10 cellular contexts compared by ENCODE assay signal in the genomic region with DNA sequence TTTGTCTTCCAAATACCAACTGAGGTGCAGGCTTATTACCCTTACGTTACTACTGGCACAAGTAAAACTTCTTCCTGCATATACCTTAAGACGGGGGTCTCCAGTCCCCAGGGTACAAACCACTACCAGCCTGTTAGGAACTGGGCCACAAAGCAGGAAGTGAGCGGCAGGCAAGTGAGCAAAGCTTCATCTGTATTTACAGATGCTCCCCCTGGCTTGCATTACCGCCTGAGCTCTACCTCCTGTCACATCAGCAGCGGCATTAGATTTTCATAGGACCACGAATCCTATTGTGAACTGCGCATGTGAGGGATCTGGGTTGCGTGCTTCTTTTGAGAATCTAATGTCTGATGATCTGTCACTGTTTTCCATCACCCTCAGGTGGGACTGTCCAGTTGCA.
DNase-seq lines count a peak whose midpoint lies in the region; ATAC-seq and TF ChIP-seq lines count a peak whose summit lies in the region.
"Had no signal": no experiment of that assay in that cellular context is flagged by ENCODE, and none has a peak within 500 bp of the region (broad histone marks: within the 10 kb centered on the region; RNA-seq: fewer than 3 reads in every experiment).

No MANE protein-coding gene starts in this region.

- no peaks in the 10 kb centered on the region for H3K9me3 ChIP-seq in OCI-LY7 (ENCODE audit: low read length)
- no peaks in the 10 kb centered on the region for H3K9me3 ChIP-seq in neutrophil
- H3K9me3 ChIP-seq in mesenchymal stem cell (ENCODE audit: control insufficient read depth, low read length): no peaks in the 10 kb centered on the region

- H3K4ac ChIP-seq in mesenchymal stem cell (ENCODE audit: low read depth in 1 of 2, low read length in 2 of 2): no peak overlapping the region

- H3K9me2 ChIP-seq in OCI-LY7 (ENCODE audit: insufficient read depth, low read length): no peaks in the 10 kb centered on the region

- peaks cover 61% of the 10 kb centered on the region; the same call in 1 of the 2 replicates for H3K79me2 ChIP-seq in OCI-LY7 (ENCODE audit: insufficient read depth, low read depth, low read length)

- H2BK120ac ChIP-seq in mesenchymal stem cell (ENCODE audit: low read depth, low read length): no peak overlapping the region

- no peaks in the 10 kb centered on the region; the same call in 1 of the 2 replicates for H3K36me3 ChIP-seq in OCI-LY7 (ENCODE audit: insufficient read depth, low read length)
- no peaks in the 10 kb centered on the region for H3K36me3 ChIP-seq in neutrophil
- no peaks in the 10 kb centered on the region for H3K36me3 ChIP-seq in mesenchymal stem cell (ENCODE audit: control insufficient read depth in 1 of 2, insufficient read depth in 2 of 2, low read depth in 1 of 2, low read length in 2 of 2)

- H2AK5ac ChIP-seq in mesenchymal stem cell (ENCODE audit: low read length, severe bottlenecking): no peak overlapping the region

- CTCF ChIA-PET in OCI-LY7 (lab: Charles Lee; ENCODE audit: unreplicated experiment): no interaction called here

- POLR2A ChIA-PET in OCI-LY7 (lab: Charles Lee): interaction anchor here (0.6 to 4.3 kb wide), 8 partner anchors 8 to 428 kb away, joined by 3 to 28 read pairs (median 5); no protein-coding TSS in a partner anchor

- H3K23ac ChIP-seq in mesenchymal stem cell (ENCODE audit: low read length in 2 of 2): no peak overlapping the region

- H3K27me3 ChIP-seq in neutrophil (no peaks in the 10 kb centered on the region), mesenchymal stem cell (ENCODE audit: control insufficient read depth in 1 of 2, insufficient read depth in 1 of 2, low read length in 2 of 2) (no peaks in the 10 kb centered on the region)

- peaks cover 45% of the 10 kb centered on the region for H3K79me1 ChIP-seq in mesenchymal stem cell (replicated peaks; ENCODE audit: low read length, poor library complexity, severe bottlenecking)

- no peak overlapping the region for H3K9ac ChIP-seq in mesenchymal stem cell (ENCODE audit: low read length)
- H3K9ac ChIP-seq: parathyroid adenoma had no signal

- no peak overlapping the region for H4K8ac ChIP-seq in mesenchymal stem cell (ENCODE audit: low read length)

- no peak overlapping the region for H3K14ac ChIP-seq in mesenchymal stem cell (ENCODE audit: low read length in 2 of 2)

- no peak overlapping the region for H3K18ac ChIP-seq in mesenchymal stem cell (ENCODE audit: low read depth in 1 of 2, low read length in 2 of 2)

- H3K4me3 ChIP-seq in OCI-LY7 (ENCODE audit: low read depth, low read length, poor library complexity, severe bottlenecking) (peak overlapping the region; percentile 27), neutrophil (ENCODE audit: low read depth in 1 of 2, low read length in 1 of 2) (no peak overlapping the region), mesenchymal stem cell (ENCODE audit: insufficient read depth in 1 of 2, low read depth in 1 of 2, low read length in 2 of 2) (no peak overlapping the region)

- intact Hi-C loops in OCI-LY7 (cut with micrococcal nuclease; ENCODE audit: unreplicated experiment): no loop called here
- intact Hi-C loops in posterior cingulate gyrus (cut with DNase I): no loop called here
- intact Hi-C loops in left colon (cut with DNase I, micrococcal nuclease): no loop called here

- H4K20me1 ChIP-seq in OCI-LY7 (ENCODE audit: insufficient read depth, low read length): no peaks in the 10 kb centered on the region

- no peak overlapping the region for H2BK5ac ChIP-seq in mesenchymal stem cell (ENCODE audit: low read depth, low read length, poor library complexity, severe bottlenecking)

- H3K27ac ChIP-seq in OCI-LY7 (ENCODE audit: low read depth, low read length, poor library complexity, severe bottlenecking) (peak overlapping the region; percentile 99), neutrophil (peak overlapping the region; percentile 96), mesenchymal stem cell (ENCODE audit: low read length, poor library complexity, severe bottlenecking) (no peak overlapping the region)
- H3K27ac ChIP-seq: parathyroid adenoma had no signal

- ATAC-seq in left colon: no peak

- DNase-seq in OCI-LY7 (ENCODE audit: low spot score): peak; percentile 86
- DNase-seq in activated effector memory CD4-positive, alpha-beta T cell treated with anti-CD3 and anti-CD28 coated beads, Interleukin-2, amount 50 U/mL, for 16 hours: peak; percentile 72
- no peak for DNase-seq in posterior cingulate gyrus
- DNase-seq in DMS114 treated with DMSO at 0.1 percent for 48 hours (lab: John Stamatoyannopoulos, UW; ENCODE audit: unreplicated experiment): no peak
- DNase-seq in left colon: no peak
- no peak for DNase-seq in mesenchymal stem cell
- DNase-seq: NCI-H446 treated with DMSO at 0.1 percent for 48 hours had no signal

- 96% methylated on average over 8 of the region's 8 CpGs for WGBS in mesenchymal stem cell

- no peak overlapping the region for H2BK12ac ChIP-seq in mesenchymal stem cell (ENCODE audit: low read length in 2 of 2)

- no TSS peak for BruUV-seq in OCI-LY7 (replicated peaks; lab: Mats Ljungman, UMichigan)

- no peak overlapping the region for H4K91ac ChIP-seq in mesenchymal stem cell (ENCODE audit: low read length)

- no peak overlapping the region for H2BK15ac ChIP-seq in mesenchymal stem cell (ENCODE audit: low read depth, poor library complexity, severe bottlenecking)

- H3K4me2 ChIP-seq in OCI-LY7 (ENCODE audit: low read length): peak overlapping the region; percentile 92
- H3K4me2 ChIP-seq in mesenchymal stem cell (ENCODE audit: low read length, poor library complexity, severe bottlenecking): no peak overlapping the region

- H3K4me1 ChIP-seq in OCI-LY7 (ENCODE audit: insufficient read depth, low read length, poor library complexity, severe bottlenecking): peaks cover 89% of the 10 kb centered on the region
- H3K4me1 ChIP-seq in neutrophil (ENCODE audit: control insufficient read depth in 1 of 2, insufficient read depth in 1 of 2, low read depth in 1 of 2, low read length in 1 of 2): peaks cover 60 to 64% of the 10 kb centered on the region in 2 experiments
- H3K4me1 ChIP-seq in mesenchymal stem cell (ENCODE audit: control insufficient read depth, insufficient read depth, low read depth, low read length): peaks cover 4% of the 10 kb centered on the region

- TF ChIP-seq CTCF in GM12874 (IDR thresholded peaks at IDR 0.05; ENCODE audit: insufficient read depth, low read depth, low read length): peak; percentile 24; the same call in 1 of the 2 replicates
- TF ChIP-seq CTCF in OCI-LY7 (conservative IDR thresholded peaks at IDR 0.05; ENCODE audit: low read length): peak; percentile 69
- no peak for TF ChIP-seq CTCF in neutrophil (IDR thresholded peaks at IDR 0.05)

- peak overlapping the region; percentile 5; the same call in 1 of the 2 replicates for H2AFZ ChIP-seq in OCI-LY7 (ENCODE audit: low read length)
- no peak overlapping the region for H2AFZ ChIP-seq in mesenchymal stem cell (ENCODE audit: low read depth, low read length)
- H2AFZ ChIP-seq: parathyroid adenoma had no signal

Comparison
In these comparisons a context has a peak if more than half of its experiments do, and no peak if none do; other contexts are left out.
1. DNase-seq: peak in OCI-LY7 (single experiment) and activated effector memory CD4-positive, alpha-beta T cell treated with anti-CD3 and anti-CD28 coated beads, Interleukin-2, amount 50 U/mL, for 16 hours (single experiment); none in posterior cingulate gyrus (0 of 10), DMS114 treated with DMSO at 0.1 percent for 48 hours (single experiment), left colon (0 of 2) and mesenchymal stem cell (single experiment).